29 cellular contexts compared by ENCODE assay signal in the genomic region with DNA sequence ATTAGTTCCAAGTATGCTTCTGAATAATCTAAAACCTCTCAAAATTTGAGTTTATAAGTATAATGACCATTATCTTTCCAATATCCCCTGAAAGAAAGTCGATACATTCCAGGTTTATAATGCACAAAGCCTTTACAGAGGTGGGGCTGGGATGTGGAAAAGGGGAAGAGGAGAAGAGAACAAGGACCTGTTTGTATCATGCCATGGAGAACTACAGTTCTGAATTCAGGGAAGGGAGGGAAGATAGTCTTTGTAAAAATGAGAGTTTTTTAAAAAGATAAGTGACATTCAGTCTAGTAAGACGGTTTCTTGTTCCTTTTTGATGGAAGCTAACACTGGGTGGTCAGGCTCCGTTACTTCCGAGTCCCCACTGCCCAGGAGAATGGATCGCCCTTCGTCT.
"Had no signal": no experiment of that assay in that cellular context is flagged by ENCODE, and none has a peak within 500 bp of the region (broad histone marks: within the 10 kb centered on the region; RNA-seq: fewer than 3 reads in every experiment).

No MANE protein-coding gene starts in this region.

- H3K4me1 ChIP-seq: ascending aorta, esophagus muscularis mucosa, foreskin keratinocyte, left lung, lower lobe of right lung, prostate gland, thyroid gland, upper lobe of left lung, vagina had no signal

- H3K4me3 Mint-ChIP-seq: activated CD8-positive, alpha-beta memory T cell treated with anti-CD3 and anti-CD28 coated beads, Interleukin-2, amount 10 ng/mL, durations not matched to agents 7 days and 5 days; activated CD8-positive, alpha-beta T cell treated with anti-CD3 and anti-CD28 coated beads, Interleukin-2, amount 10 ng/mL, durations not matched to agents 7 days and 5 days; activated naive CD4-positive, alpha-beta T cell treated with anti-CD3 and anti-CD28 coated beads, Interleukin-2, amount 10 ng/mL, durations not matched to agents 7 days and 5 days; activated naive CD8-positive, alpha-beta T cell treated with anti-CD3 and anti-CD28 coated beads, Interleukin-2, amount 10 ng/mL, durations not matched to agents 7 days and 5 days; brain; nephron; stimulated activated effector memory CD8-positive, alpha-beta T cell treated with anti-CD3 and anti-CD28 coated beads, Interleukin-12 subunit alpha, Interleukin-12 subunit beta, amount 100 ng/mL, for 72 hours; stimulated activated naive CD8-positive, alpha-beta T cell treated with anti-CD3 and anti-CD28 coated beads, Interleukin-15, Interleukin-2, amounts not matched to agents 100 ng/mL and 50 ng/mL, for 24 hours had no signal

- H3K27me3 ChIP-seq: ascending aorta, esophagus muscularis mucosa, foreskin keratinocyte, left lung, neutrophil, thyroid gland, upper lobe of left lung, vagina had no signal

- H3K9me3 ChIP-seq: ascending aorta, esophagus muscularis mucosa, left lung, lower lobe of right lung, neutrophil, prostate gland, thyroid gland, upper lobe of left lung, vagina had no signal

- H3K9me3 Mint-ChIP-seq: activated naive CD4-positive, alpha-beta T cell treated with anti-CD3 and anti-CD28 coated beads, Interleukin-2, amount 10 ng/mL, durations not matched to agents 7 days and 5 days; activated naive CD8-positive, alpha-beta T cell treated with anti-CD3 and anti-CD28 coated beads, Interleukin-2, amount 10 ng/mL, durations not matched to agents 7 days and 5 days; brain; nephron; stimulated activated effector memory CD8-positive, alpha-beta T cell treated with anti-CD3 and anti-CD28 coated beads, Interleukin-12 subunit alpha, Interleukin-12 subunit beta, amount 100 ng/mL, for 72 hours; stimulated activated naive CD8-positive, alpha-beta T cell treated with anti-CD3 and anti-CD28 coated beads, Interleukin-15, Interleukin-2, amounts not matched to agents 100 ng/mL and 50 ng/mL, for 24 hours had no signal

- H3K36me3 ChIP-seq: prostate gland had no signal

- H3K27ac ChIP-seq: ascending aorta, esophagus muscularis mucosa, foreskin keratinocyte, left lung, lower lobe of right lung, neutrophil, prostate gland, skin epidermis, thyroid gland, upper lobe of left lung, vagina, WERI-Rb-1 had no signal

- H3K27me3 Mint-ChIP-seq: activated CD8-positive, alpha-beta memory T cell treated with anti-CD3 and anti-CD28 coated beads, Interleukin-2, amount 10 ng/mL, durations not matched to agents 7 days and 5 days; activated naive CD4-positive, alpha-beta T cell treated with anti-CD3 and anti-CD28 coated beads, Interleukin-2, amount 10 ng/mL, durations not matched to agents 7 days and 5 days; activated naive CD8-positive, alpha-beta T cell treated with anti-CD3 and anti-CD28 coated beads, Interleukin-2, amount 10 ng/mL, durations not matched to agents 7 days and 5 days; brain; stimulated activated naive CD8-positive, alpha-beta T cell treated with anti-CD3 and anti-CD28 coated beads, Interleukin-15, Interleukin-2, amounts not matched to agents 100 ng/mL and 50 ng/mL, for 24 hours had no signal

- H3K27ac Mint-ChIP-seq: activated CD8-positive, alpha-beta memory T cell treated with anti-CD3 and anti-CD28 coated beads, Interleukin-2, amount 10 ng/mL, durations not matched to agents 7 days and 5 days; activated CD8-positive, alpha-beta T cell treated with anti-CD3 and anti-CD28 coated beads, Interleukin-2, amount 10 ng/mL, durations not matched to agents 7 days and 5 days; activated naive CD4-positive, alpha-beta T cell treated with anti-CD3 and anti-CD28 coated beads, Interleukin-2, amount 10 ng/mL, durations not matched to agents 7 days and 5 days; activated naive CD8-positive, alpha-beta T cell treated with anti-CD3 and anti-CD28 coated beads, Interleukin-2, amount 10 ng/mL, durations not matched to agents 7 days and 5 days; brain; nephron; stimulated activated effector memory CD8-positive, alpha-beta T cell treated with anti-CD3 and anti-CD28 coated beads, Interleukin-12 subunit alpha, Interleukin-12 subunit beta, amount 100 ng/mL, for 72 hours; stimulated activated naive CD8-positive, alpha-beta T cell treated with anti-CD3 and anti-CD28 coated beads, Interleukin-15, Interleukin-2, amounts not matched to agents 100 ng/mL and 50 ng/mL, for 24 hours had no signal

- H3K4me1 Mint-ChIP-seq: activated naive CD4-positive, alpha-beta T cell treated with anti-CD3 and anti-CD28 coated beads, Interleukin-2, amount 10 ng/mL, durations not matched to agents 7 days and 5 days; nephron; stimulated activated effector memory CD8-positive, alpha-beta T cell treated with anti-CD3 and anti-CD28 coated beads, Interleukin-12 subunit alpha, Interleukin-12 subunit beta, amount 100 ng/mL, for 72 hours had no signal

- H3K4me3 ChIP-seq: ascending aorta, esophagus muscularis mucosa, left lung, lower lobe of right lung, prostate gland, skin epidermis, thyroid gland, upper lobe of left lung, vagina had no signal

- DNase-seq: activated CD4-positive, alpha-beta T cell treated with anti-CD3 and anti-CD28 coated beads, Interleukin-2, amount 50 U/mL, for 1 hour; activated CD8-positive, alpha-beta memory T cell treated with anti-CD3 and anti-CD28 coated beads, Interleukin-2, amount 10 ng/mL, durations not matched to agents 7 days and 5 days; activated CD8-positive, alpha-beta T cell treated with anti-CD3 and anti-CD28 coated beads, Interleukin-2, amount 10 ng/mL, durations not matched to agents 7 days and 5 days; activated gamma-delta T cell; activated naive CD4-positive, alpha-beta T cell treated with anti-CD3 and anti-CD28 coated beads, Interleukin-2, amount 10 ng/mL, durations not matched to agents 7 days and 5 days; activated naive CD8-positive, alpha-beta T cell treated with anti-CD3 and anti-CD28 coated beads, Interleukin-2, amount 10 ng/mL, durations not matched to agents 7 days and 5 days; foreskin keratinocyte; kidney glomerular epithelial cell; left lung; lower lobe of right lung; mesendoderm; retina; stimulated activated CD4-positive, alpha-beta T cell treated with anti-CD3 and anti-CD28 coated beads, Interleukin-4, amount 100 ng/mL, for 24 hours; T1000; thyroid gland; upper lobe of left lung; WERI-Rb-1 had no signal

- ATAC-seq: activated CD4-positive, CD25-positive, alpha-beta regulatory T cell treated with anti-CD3 and anti-CD28 coated beads, Interleukin-2, amount 50 U/mL, for 24 hours; activated CD8-positive, alpha-beta memory T cell treated with anti-CD3 and anti-CD28 coated beads, Interleukin-2, amount 10 ng/mL, durations not matched to agents 7 days and 5 days; activated CD8-positive, alpha-beta T cell treated with anti-CD3 and anti-CD28 coated beads, Interleukin-2, amount 10 ng/mL, durations not matched to agents 7 days and 5 days; foreskin keratinocyte; left lung; lower lobe of right lung; sciatic nerve; stimulated activated effector memory CD8-positive, alpha-beta T cell treated with anti-CD3 and anti-CD28 coated beads, Interleukin-12 subunit alpha, Interleukin-12 subunit beta, amount 100 ng/mL, for 72 hours had no signal
